Comparison of ENCODE assay signal across 16 cellular contexts in the genomic region with DNA sequence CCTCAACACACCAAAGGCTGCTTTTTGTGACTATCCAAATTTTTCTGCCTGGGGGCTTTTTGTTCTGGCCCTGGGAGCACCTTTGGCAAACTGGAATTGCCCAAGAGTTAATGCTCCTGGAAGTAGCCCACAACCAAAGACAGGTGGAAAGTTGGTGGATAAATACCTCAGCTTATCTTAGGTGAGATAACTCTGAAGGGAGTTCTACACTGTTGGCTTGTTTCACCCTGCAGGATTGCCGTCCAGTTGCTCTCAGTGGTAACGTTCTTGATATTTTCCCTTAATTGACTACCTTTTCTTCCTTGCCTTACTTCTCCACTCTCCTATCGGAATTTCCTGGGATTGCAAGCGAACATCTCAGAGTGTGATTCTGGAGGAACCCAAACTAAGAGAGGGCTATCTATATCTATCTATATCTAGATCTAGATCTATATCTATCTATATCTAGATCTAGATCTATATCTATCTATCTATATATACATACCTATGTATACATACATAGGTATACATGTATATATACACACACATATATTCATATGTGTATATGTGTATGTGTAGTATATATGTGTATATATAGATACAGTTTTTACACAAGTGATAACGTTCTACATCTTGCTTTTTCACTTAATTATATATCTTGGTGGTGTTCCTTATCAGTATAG.
DNase-seq lines count a peak whose midpoint lies in the region; ATAC-seq, FAIRE-seq and TF ChIP-seq lines count a peak whose summit lies in the region.
"Had no signal": no experiment of that assay in that cellular context is flagged by ENCODE, and none has a peak within 500 bp of the region (broad histone marks: within the 10 kb centered on the region; RNA-seq: fewer than 3 reads in every experiment).

No MANE protein-coding gene starts in this region.

- FAIRE-seq in RCC 7860 (lab: Jason Lieb, UNC) (peak; percentile 23), colon (lab: Jason Lieb, UNC) (peak; percentile 70), pancreas (lab: Jason Lieb, UNC) (peak; percentile 95)
- FAIRE-seq: D721Med, H54 had no signal

- H4K20me1 ChIP-seq in PC-9 (ENCODE audit: insufficient read depth): no peaks in the 10 kb centered on the region

- H3K27ac ChIP-seq in pancreas (no peak overlapping the region), PC-9 (no peak overlapping the region)
- H3K27ac ChIP-seq: BLaER1 treated with 17β-estradiol and CSF1 and Interleukin-3, amounts not matched to agents 10 nM and 100 nM had no signal

- H3K36me3 ChIP-seq in pancreas (no peaks in the 10 kb centered on the region), PC-9 (ENCODE audit: low read depth) (no peaks in the 10 kb centered on the region)
- H3K36me3 ChIP-seq: BLaER1 treated with 17β-estradiol and CSF1 and Interleukin-3, amounts not matched to agents 10 nM and 100 nM had no signal

- no peak for ATAC-seq in pancreas
- ATAC-seq: CD8-positive, alpha-beta T cell; GM23338 had no signal

- no peak overlapping the region for H2AFZ ChIP-seq in PC-9
- H2AFZ ChIP-seq: GM23338 had no signal

- TF ChIP-seq CTCF in pancreas (IDR thresholded peaks at IDR 0.05): no peak
- no peak for TF ChIP-seq CTCF in PC-9 (conservative IDR thresholded peaks at IDR 0.05)
- no peak for TF ChIP-seq CTCF in Calu3 (IDR thresholded peaks at IDR 0.05; ENCODE audit: unreplicated experiment)

- H3K4me1 ChIP-seq in pancreas (no peaks in the 10 kb centered on the region), PC-9 (replicated peaks; ENCODE audit: insufficient read depth) (no peaks in the 10 kb centered on the region)

- H3K9me3 Mint-ChIP-seq in Calu3 (ENCODE audit: low read depth, unreplicated experiment): no peaks in the 10 kb centered on the region
- H3K9me3 Mint-ChIP-seq: CD8-positive, alpha-beta T cell; GM23338 had no signal

- H3F3A ChIP-seq in PC-9 (ENCODE audit: insufficient read depth, low read depth): no peaks in the 10 kb centered on the region

- no peaks in the 10 kb centered on the region for H3K36me3 Mint-ChIP-seq in Calu3 (ENCODE audit: insufficient read depth, unreplicated experiment)
- H3K36me3 Mint-ChIP-seq: CD8-positive, alpha-beta T cell had no signal

- H3K4me3 ChIP-seq in pancreas (no peak overlapping the region), PC-9 (no peak overlapping the region)
- H3K4me3 ChIP-seq: BLaER1 treated with 17β-estradiol and CSF1 and Interleukin-3, amounts not matched to agents 10 nM and 100 nM; GM23338 had no signal

- intact Hi-C loops in pancreas (cut with DNase I): no loop called here
- intact Hi-C loops in PC-9 (cut with micrococcal nuclease; ENCODE audit: unreplicated experiment): no loop called here
- intact Hi-C loops in Calu3 (cut with micrococcal nuclease; ENCODE audit: unreplicated experiment): no loop called here

- no peaks in the 10 kb centered on the region for H3K9me2 ChIP-seq in PC-9 (ENCODE audit: insufficient read depth)

- H3K4me2 ChIP-seq in PC-9: no peak overlapping the region
- H3K4me2 ChIP-seq: BLaER1 treated with 17β-estradiol and CSF1 and Interleukin-3, amounts not matched to agents 10 nM and 100 nM; GM23338 had no signal

- H3K27me3 ChIP-seq in pancreas (no peaks in the 10 kb centered on the region), PC-9 (ENCODE audit: insufficient read depth, low read depth) (no peaks in the 10 kb centered on the region)

- no peaks in the 10 kb centered on the region for H3K27me3 Mint-ChIP-seq in Calu3 (ENCODE audit: unreplicated experiment)

- H3K79me2 ChIP-seq in PC-9 (ENCODE audit: low read depth): no peaks in the 10 kb centered on the region

- no peaks in the 10 kb centered on the region for H3K4me1 Mint-ChIP-seq in Calu3 (ENCODE audit: low read depth, unreplicated experiment)
- H3K4me1 Mint-ChIP-seq: B cell had no signal

- no TSS peak for BruUV-seq in PC-9 (replicated peaks; lab: Mats Ljungman, UMichigan)
- no TSS peak for BruUV-seq in Calu3 (replicated peaks; lab: Mats Ljungman, UMichigan)

- no peaks in the 10 kb centered on the region for H3K9me3 ChIP-seq in pancreas
- no peaks in the 10 kb centered on the region for H3K9me3 ChIP-seq in PC-9 (ENCODE audit: insufficient read depth, low read depth)
- H3K9me3 ChIP-seq: BLaER1 treated with 17β-estradiol and CSF1 and Interleukin-3, amounts not matched to agents 10 nM and 100 nM had no signal

- WGBS in pancreas, 2 donors: 55 to 65% methylated on average over 5 of the region's 5 CpGs

- POLR2A ChIA-PET in PC-9 (lab: Charles Lee; ENCODE audit: unreplicated experiment): interaction anchor here (0.6 kb wide), 1 partner anchor 9 kb away, joined by 3 read pairs; no protein-coding TSS in a partner anchor

- H3K4me3 Mint-ChIP-seq in Calu3 (ENCODE audit: low read depth, unreplicated experiment): no peak overlapping the region
- H3K4me3 Mint-ChIP-seq: B cell; CD8-positive, alpha-beta T cell; GM23338 had no signal

- no peak overlapping the region for H3K27ac Mint-ChIP-seq in Calu3 (ENCODE audit: unreplicated experiment)
- H3K27ac Mint-ChIP-seq: B cell; CD8-positive, alpha-beta T cell; GM23338 had no signal

- CTCF ChIA-PET in PC-9 (lab: Charles Lee): no interaction called here
- CTCF ChIA-PET in Calu3 (lab: Charles Lee): no interaction called here

- DNase-seq in RCC 7860 (ENCODE audit: low spot score) (no peak), pancreas (no peak), activated gamma-delta T cell treated with Interleukin-2 at 50 U/mL for 16 hours (no peak), PC-9 (no peak), Calu3 (no peak), GF-D8 (lab: John Stamatoyannopoulos, UW) (no peak)
- DNase-seq: 8988T; CD8-positive, alpha-beta T cell; GDM1; HCEC 1CT had no signal
